8 cellular contexts compared by ENCODE assay signal in genomic region chr7:36152756-36153570, GRCh38. TPM values are rescaled to one million over a fixed set of nuclear protein-coding genes. Genes with fewer than 3 reads are reported as not detected.
DNase-seq lines count a peak whose midpoint lies in the region; ATAC-seq and TF ChIP-seq lines count a peak whose summit lies in the region.

Gene EEPD1, plus strand, starts transcription at chr7:36153254. Its CDS starts 1,071 bp downstream, at chr7:36154325.

- POLR2A ChIA-PET in PC-9 (lab: Charles Lee; ENCODE audit: unreplicated experiment), result interaction anchor here (0.6 kb wide), 1 partner anchor 214 kb away, joined by 3 read pairs; a partner anchor contains a TSS

- BruUV-seq in PC-9 (replicated peaks; lab: Mats Ljungman, UMichigan), result no TSS peak

- no peak for TF ChIP-seq EP300 in Ishikawa (IDR thresholded peaks at IDR 0.05; ENCODE audit: borderline replicate concordance)

- TF ChIP-seq CTCF in PC-9 (conservative IDR thresholded peaks at IDR 0.05) (no peak), epithelial cell of proximal tubule (conservative IDR thresholded peaks at IDR 0.05; ENCODE audit: low read depth, low read length) (no peak)

- H3F3A ChIP-seq in PC-9 (ENCODE audit: insufficient read depth, low read depth), result peaks cover 30% of the 10 kb centered on the region

- no peaks in the 10 kb centered on the region for H3K9me3 ChIP-seq in PC-9 (ENCODE audit: insufficient read depth, low read depth)

- H3K36me3 ChIP-seq in PC-9 (ENCODE audit: low read depth), result no peaks in the 10 kb centered on the region

- H3K4me3 ChIP-seq in PC-9 (peak within 1 kb of the TSS; percentile 71), epithelial cell of proximal tubule (ENCODE audit: low read depth, low read length) (peak within 1 kb of the TSS; percentile 80)

- ATAC-seq in GM21619 (IDR thresholded peaks at IDR 0.05; ENCODE audit: unreplicated experiment), result peak; percentile 96

- no peaks in the 10 kb centered on the region for H3K9me2 ChIP-seq in PC-9 (ENCODE audit: insufficient read depth)

- H3K79me2 ChIP-seq in PC-9 (ENCODE audit: low read depth), result peaks cover 41% of the 10 kb centered on the region

- no peak for TF ChIP-seq RAD21 in Ishikawa (IDR thresholded peaks at IDR 0.05; ENCODE audit: low read depth)

- no peaks in the 10 kb centered on the region; the same call in 1 of the 2 replicates for H4K20me1 ChIP-seq in PC-9 (ENCODE audit: insufficient read depth)

- H3K4me2 ChIP-seq in PC-9, result peak within 1 kb of the TSS; percentile 86

- peaks cover 63% of the 10 kb centered on the region for H3K4me1 ChIP-seq in PC-9 (replicated peaks; ENCODE audit: insufficient read depth)

- H2AFZ ChIP-seq in PC-9, result peak within 1 kb of the TSS; percentile 79

- DNase-seq in DMS114 treated with DMSO at 0.1 percent for 48 hours (lab: John Stamatoyannopoulos, UW; ENCODE audit: unreplicated experiment) (peak; percentile 96), PC-9 (peak; percentile 97 to 100), epithelial cell of proximal tubule (ENCODE audit: low read depth) (peak; percentile 79), mucosa of gallbladder (ENCODE audit: low spot score) (peak; percentile 100)
- peak; percentile 100 for DNase-seq in activated T-cell treated with anti-CD3 and anti-CD28 coated beads, Interleukin-2, amount 50 U/mL, for 1 hour
- DNase-seq in stimulated activated CD8-positive, alpha-beta memory T cell treated with anti-CD3 and anti-CD28 coated beads, Interleukin-4, amount 100 ng/mL, for 24 hours (ENCODE audit: low read depth), result peak; percentile 98

- CTCF ChIA-PET in PC-9 (lab: Charles Lee), result interaction anchor here (0.7 kb wide), 1 partner anchor 24 kb away, joined by 3 read pairs; no protein-coding TSS in a partner anchor

- intact Hi-C loops in PC-9 (cut with micrococcal nuclease; ENCODE audit: unreplicated experiment), result loop anchor here (1.0 to 10.0 kb wide), 9 partner anchors 9 to 458 kb away; partner anchors contain the start of gene HERPUD2

- peak within 1 kb of the TSS; percentile 24; the same call in 1 of the 2 replicates for H3K27ac ChIP-seq in PC-9

- no peaks in the 10 kb centered on the region for H3K27me3 ChIP-seq in PC-9 (ENCODE audit: insufficient read depth, low read depth)

TF ChIP-seq in Ishikawa, 13 proteins besides CTCF, POLR2A, EP300 and RAD21:
- TF ChIP-seq TAF1 (IDR thresholded peaks at IDR 0.05; ENCODE audit: low read depth) (peak; percentile 44; the same call in 1 of the 2 replicates), EGR1 (IDR thresholded peaks at IDR 0.05) (peak; percentile 21), YY1 (IDR thresholded peaks at IDR 0.05; ENCODE audit: low read depth) (no peak), ZBTB7A (IDR thresholded peaks at IDR 0.05; ENCODE audit: low read depth) (no peak), CREB1 (IDR thresholded peaks at IDR 0.05; ENCODE audit: low read depth) (no peak), TCF12 (IDR thresholded peaks at IDR 0.05; ENCODE audit: low read depth) (no peak; the same call in 1 of the 2 replicates), NFIC (IDR thresholded peaks at IDR 0.05) (no peak), MAX (IDR thresholded peaks at IDR 0.05) (peak; percentile 74), FOXM1 (IDR thresholded peaks at IDR 0.05; ENCODE audit: borderline replicate concordance, low read depth) (no peak), CEBPB (IDR thresholded peaks at IDR 0.05) (no peak)
- TF ChIP-seq, protein P1, sequence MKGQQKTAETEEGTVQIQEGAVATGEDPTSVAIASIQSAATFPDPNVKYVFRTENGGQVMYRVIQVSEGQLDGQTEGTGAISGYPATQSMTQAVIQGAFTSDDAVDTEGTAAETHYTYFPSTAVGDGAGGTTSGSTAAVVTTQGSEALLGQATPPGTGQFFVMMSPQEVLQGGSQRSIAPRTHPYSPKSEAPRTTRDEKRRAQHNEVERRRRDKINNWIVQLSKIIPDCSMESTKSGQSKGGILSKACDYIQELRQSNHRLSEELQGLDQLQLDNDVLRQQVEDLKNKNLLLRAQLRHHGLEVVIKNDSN (IDR thresholded peaks at IDR 0.05), result peak; percentile 78
- TF ChIP-seq, protein P2, sequence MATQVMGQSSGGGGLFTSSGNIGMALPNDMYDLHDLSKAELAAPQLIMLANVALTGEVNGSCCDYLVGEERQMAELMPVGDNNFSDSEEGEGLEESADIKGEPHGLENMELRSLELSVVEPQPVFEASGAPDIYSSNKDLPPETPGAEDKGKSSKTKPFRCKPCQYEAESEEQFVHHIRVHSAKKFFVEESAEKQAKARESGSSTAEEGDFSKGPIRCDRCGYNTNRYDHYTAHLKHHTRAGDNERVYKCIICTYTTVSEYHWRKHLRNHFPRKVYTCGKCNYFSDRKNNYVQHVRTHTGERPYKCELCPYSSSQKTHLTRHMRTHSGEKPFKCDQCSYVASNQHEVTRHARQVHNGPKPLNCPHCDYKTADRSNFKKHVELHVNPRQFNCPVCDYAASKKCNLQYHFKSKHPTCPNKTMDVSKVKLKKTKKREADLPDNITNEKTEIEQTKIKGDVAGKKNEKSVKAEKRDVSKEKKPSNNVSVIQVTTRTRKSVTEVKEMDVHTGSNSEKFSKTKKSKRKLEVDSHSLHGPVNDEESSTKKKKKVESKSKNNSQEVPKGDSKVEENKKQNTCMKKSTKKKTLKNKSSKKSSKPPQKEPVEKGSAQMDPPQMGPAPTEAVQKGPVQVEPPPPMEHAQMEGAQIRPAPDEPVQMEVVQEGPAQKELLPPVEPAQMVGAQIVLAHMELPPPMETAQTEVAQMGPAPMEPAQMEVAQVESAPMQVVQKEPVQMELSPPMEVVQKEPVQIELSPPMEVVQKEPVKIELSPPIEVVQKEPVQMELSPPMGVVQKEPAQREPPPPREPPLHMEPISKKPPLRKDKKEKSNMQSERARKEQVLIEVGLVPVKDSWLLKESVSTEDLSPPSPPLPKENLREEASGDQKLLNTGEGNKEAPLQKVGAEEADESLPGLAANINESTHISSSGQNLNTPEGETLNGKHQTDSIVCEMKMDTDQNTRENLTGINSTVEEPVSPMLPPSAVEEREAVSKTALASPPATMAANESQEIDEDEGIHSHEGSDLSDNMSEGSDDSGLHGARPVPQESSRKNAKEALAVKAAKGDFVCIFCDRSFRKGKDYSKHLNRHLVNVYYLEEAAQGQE (IDR thresholded peaks at IDR 0.05; ENCODE audit: low read depth), result no peak

RNA-seq across cellular contexts. Expression of gene EEPD1, which starts in this region (rescaled TPM):
- total RNA-seq in PC-9 (2021) (6.0 and 9.4 TPM in 2 replicates), epithelial cell of proximal tubule (3.9 and 10.8 TPM in 2 replicates), mucosa of gallbladder (40.1 TPM)

Comparison
In these comparisons a context has a peak if more than half of its experiments do, and no peak if none do; other contexts are left out.
1. Peak in every context shown above with its lines: DNase-seq, ATAC-seq, H3K4me3 ChIP-seq and H3K27ac ChIP-seq.